ENCODE assay signal across 8 cellular contexts in genomic region chr4:138522366-138522765, GRCh38.
DNase-seq lines count a peak whose midpoint lies in the region; ATAC-seq and TF ChIP-seq lines count a peak whose summit lies in the region.

No MANE protein-coding gene starts in this region.

- no peak for TF ChIP-seq POLR2A in body of pancreas (IDR thresholded peaks at IDR 0.05)

- H3K36me3 ChIP-seq in body of pancreas (replicated peaks in 1 of 2; ENCODE audit: insufficient read depth in 1 of 2, low read depth in 2 of 2) = no peaks in the 10 kb centered on the region

- TF ChIP-seq CTCF in body of pancreas (IDR thresholded peaks at IDR 0.05) = peak in 4 of 7 experiments; percentile 17 to 38 (median 31)

- DNase-seq in SKM-1 treated with dmso at 0.1 percent for 144 hours (lab: John Stamatoyannopoulos, UW; ENCODE audit: unreplicated experiment) = peak; percentile 26
- DNase-seq in SKM-1 (lab: John Stamatoyannopoulos, UW; ENCODE audit: unreplicated experiment) = no peak
- peak in 1 of 4 donors; percentile 1 for DNase-seq in body of pancreas
- DNase-seq in renal cortical epithelial cell (ENCODE audit: low read depth) = peak; percentile 46
- no peak for DNase-seq in head of caudate nucleus
- DNase-seq in hippocampal formation (lab: John Stamatoyannopoulos, UW) = no peak

- H3K9me3 ChIP-seq in body of pancreas = no peaks in the 10 kb centered on the region

- no peak overlapping the region for H3K27ac ChIP-seq in body of pancreas

- no peaks in the 10 kb centered on the region for H3K4me1 ChIP-seq in body of pancreas

- WGBS in body of pancreas, 2 donors = 70 to 73% methylated on average over 1 of the region's 1 CpG

- ATAC-seq in HG03469 (IDR thresholded peaks at IDR 0.05; ENCODE audit: unreplicated experiment) (peak; percentile 80), body of pancreas (peak; percentile 38), GM19467 (IDR thresholded peaks at IDR 0.05; ENCODE audit: unreplicated experiment) (no peak)

- no peak overlapping the region for H3K4me3 ChIP-seq in body of pancreas

- H3K27me3 ChIP-seq in body of pancreas = no peaks in the 10 kb centered on the region

- intact Hi-C loops in body of pancreas (cut with DNase I) = no loop called here
- intact Hi-C loops in head of caudate nucleus (cut with DNase I) = no loop called here

Comparison
In these comparisons a context has a peak if more than half of its experiments do, and no peak if none do; other contexts are left out.
1. DNase-seq: peak in SKM-1 treated with dmso at 0.1 percent for 144 hours (single experiment) and renal cortical epithelial cell (single experiment); none in SKM-1 (single experiment), head of caudate nucleus (0 of 42) and hippocampal formation (0 of 2).